ENCODE assay signal across 2 cellular contexts in the genomic region with DNA sequence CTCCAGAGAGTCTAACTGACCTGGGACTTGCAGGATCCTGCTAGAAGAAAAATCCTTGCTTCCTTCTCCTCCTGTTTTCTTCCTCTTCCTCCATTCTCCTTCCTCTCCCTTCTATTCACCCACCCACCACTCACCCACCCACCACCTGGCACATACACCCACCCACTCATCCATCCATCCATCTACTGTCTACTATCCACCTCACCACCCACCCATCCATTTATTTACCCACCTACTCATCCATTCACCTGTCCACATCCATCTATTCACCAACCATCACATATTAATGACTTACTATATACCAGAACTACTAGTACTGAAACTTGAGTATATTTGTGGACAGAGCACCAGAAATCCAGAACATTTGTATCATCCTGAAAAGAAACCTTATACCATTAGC.
A peak's percentile ranks its signal among the peaks of the same experiment; 100 is the strongest.
TF ChIP-seq lines count a peak whose summit lies in the region.

No MANE protein-coding gene starts in this region.

TF ChIP-seq in HEK293, 187 proteins besides CTCF, POLR2A, EP300 and RAD21:
- TF ChIP-seq EGR2 (tag by site-specific recombination; IDR thresholded peaks at IDR 0.05; ENCODE audit: low read depth) (peak; percentile 99), ZNF530 (tag by site-specific recombination; IDR thresholded peaks at IDR 0.05; ENCODE audit: low read depth) (no peak), ZNF514 (tag by site-specific recombination; IDR thresholded peaks at IDR 0.05) (no peak), ZNF223 (tag by site-specific recombination; IDR thresholded peaks at IDR 0.05) (no peak), ZNF112 (tag by site-specific recombination; IDR thresholded peaks at IDR 0.05) (no peak), ZNF121 (tag by site-specific recombination; IDR thresholded peaks at IDR 0.05) (no peak), TRIM28 (IDR thresholded peaks at IDR 0.05; ENCODE audit: borderline replicate concordance, low read length) (no peak), ZNF529 (tag by site-specific recombination; IDR thresholded peaks at IDR 0.05; ENCODE audit: insufficient replicate concordance) (no peak), ZNF366 (tag by site-specific recombination; conservative IDR thresholded peaks at IDR 0.05) (peak; percentile 59), ZNF202 (tag by site-specific recombination; IDR thresholded peaks at IDR 0.05; ENCODE audit: borderline replicate concordance) (no peak), ZNF433 (tag by site-specific recombination; IDR thresholded peaks at IDR 0.05; ENCODE audit: low read depth) (no peak), ZFHX2 (tag by site-specific recombination; conservative IDR thresholded peaks at IDR 0.05) (peak; percentile 97)
- TF ChIP-seq, protein P1, sequence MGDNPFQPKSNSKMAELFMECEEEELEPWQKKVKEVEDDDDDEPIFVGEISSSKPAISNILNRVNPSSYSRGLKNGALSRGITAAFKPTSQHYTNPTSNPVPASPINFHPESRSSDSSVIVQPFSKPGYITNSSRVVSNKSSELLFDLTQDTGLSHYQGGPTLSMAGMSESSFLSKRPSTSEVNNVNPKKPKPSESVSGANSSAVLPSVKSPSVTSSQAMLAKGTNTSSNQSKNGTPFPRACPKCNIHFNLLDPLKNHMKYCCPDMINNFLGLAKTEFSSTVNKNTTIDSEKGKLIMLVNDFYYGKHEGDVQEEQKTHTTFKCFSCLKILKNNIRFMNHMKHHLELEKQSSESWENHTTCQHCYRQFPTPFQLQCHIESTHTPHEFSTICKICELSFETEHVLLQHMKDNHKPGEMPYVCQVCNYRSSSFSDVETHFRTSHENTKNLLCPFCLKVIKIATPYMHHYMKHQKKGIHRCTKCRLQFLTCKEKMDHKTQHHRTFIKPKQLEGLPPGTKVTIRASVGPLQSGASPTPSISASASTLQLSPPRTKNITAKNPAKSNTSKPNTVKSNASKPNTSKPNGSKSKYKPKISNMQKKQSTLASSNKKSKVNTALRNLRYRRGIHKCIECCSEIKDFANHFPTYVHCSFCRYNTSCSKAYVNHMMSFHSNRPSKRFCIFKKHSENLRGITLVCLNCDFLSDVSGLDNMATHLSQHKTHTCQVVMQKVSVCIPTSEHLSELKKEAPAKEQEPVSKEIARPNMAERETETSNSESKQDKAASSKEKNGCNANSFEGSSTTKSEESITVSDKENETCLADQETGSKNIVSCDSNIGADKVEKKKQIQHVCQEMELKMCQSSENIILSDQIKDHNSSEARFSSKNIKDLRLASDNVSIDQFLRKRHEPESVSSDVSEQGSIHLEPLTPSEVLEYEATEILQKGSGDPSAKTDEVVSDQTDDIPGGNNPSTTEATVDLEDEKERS (tag by site-specific recombination; IDR thresholded peaks at IDR 0.05): no peak
- TF ChIP-seq, protein P2, sequence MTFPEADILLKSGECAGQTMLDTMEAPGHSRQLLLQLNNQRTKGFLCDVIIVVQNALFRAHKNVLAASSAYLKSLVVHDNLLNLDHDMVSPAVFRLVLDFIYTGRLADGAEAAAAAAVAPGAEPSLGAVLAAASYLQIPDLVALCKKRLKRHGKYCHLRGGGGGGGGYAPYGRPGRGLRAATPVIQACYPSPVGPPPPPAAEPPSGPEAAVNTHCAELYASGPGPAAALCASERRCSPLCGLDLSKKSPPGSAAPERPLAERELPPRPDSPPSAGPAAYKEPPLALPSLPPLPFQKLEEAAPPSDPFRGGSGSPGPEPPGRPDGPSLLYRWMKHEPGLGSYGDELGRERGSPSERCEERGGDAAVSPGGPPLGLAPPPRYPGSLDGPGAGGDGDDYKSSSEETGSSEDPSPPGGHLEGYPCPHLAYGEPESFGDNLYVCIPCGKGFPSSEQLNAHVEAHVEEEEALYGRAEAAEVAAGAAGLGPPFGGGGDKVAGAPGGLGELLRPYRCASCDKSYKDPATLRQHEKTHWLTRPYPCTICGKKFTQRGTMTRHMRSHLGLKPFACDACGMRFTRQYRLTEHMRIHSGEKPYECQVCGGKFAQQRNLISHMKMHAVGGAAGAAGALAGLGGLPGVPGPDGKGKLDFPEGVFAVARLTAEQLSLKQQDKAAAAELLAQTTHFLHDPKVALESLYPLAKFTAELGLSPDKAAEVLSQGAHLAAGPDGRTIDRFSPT (tag by site-specific recombination; IDR thresholded peaks at IDR 0.05): no peak
- TF ChIP-seq, protein P3, sequence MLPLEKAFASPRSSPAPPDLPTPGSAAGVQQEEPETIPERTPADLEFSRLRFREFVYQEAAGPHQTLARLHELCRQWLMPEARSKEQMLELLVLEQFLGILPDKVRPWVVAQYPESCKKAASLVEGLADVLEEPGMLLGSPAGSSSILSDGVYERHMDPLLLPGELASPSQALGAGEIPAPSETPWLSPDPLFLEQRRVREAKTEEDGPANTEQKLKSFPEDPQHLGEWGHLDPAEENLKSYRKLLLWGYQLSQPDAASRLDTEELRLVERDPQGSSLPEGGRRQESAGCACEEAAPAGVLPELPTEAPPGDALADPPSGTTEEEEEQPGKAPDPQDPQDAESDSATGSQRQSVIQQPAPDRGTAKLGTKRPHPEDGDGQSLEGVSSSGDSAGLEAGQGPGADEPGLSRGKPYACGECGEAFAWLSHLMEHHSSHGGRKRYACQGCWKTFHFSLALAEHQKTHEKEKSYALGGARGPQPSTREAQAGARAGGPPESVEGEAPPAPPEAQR (tag by site-specific recombination; IDR thresholded peaks at IDR 0.05): no peak
- TF ChIP-seq, protein P4, sequence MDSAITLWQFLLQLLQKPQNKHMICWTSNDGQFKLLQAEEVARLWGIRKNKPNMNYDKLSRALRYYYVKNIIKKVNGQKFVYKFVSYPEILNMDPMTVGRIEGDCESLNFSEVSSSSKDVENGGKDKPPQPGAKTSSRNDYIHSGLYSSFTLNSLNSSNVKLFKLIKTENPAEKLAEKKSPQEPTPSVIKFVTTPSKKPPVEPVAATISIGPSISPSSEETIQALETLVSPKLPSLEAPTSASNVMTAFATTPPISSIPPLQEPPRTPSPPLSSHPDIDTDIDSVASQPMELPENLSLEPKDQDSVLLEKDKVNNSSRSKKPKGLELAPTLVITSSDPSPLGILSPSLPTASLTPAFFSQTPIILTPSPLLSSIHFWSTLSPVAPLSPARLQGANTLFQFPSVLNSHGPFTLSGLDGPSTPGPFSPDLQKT (IDR thresholded peaks at IDR 0.05; ENCODE audit: borderline replicate concordance, low read depth, low read length): no peak

TF ChIP-seq in K562, 482 proteins besides CTCF, POLR2A, EP300 and RAD21:
- TF ChIP-seq EGR1 (conservative IDR thresholded peaks at IDR 0.05) (0 out of 2 replicates have a peak, but pooled peaks have one; percentile 6), SREBF2 (CRISPR knock-in tag; IDR thresholded peaks at IDR 0.05) (no peak), ZNF124 (CRISPR knock-in tag; IDR thresholded peaks at IDR 0.05) (no peak)
